In the genomic region with DNA sequence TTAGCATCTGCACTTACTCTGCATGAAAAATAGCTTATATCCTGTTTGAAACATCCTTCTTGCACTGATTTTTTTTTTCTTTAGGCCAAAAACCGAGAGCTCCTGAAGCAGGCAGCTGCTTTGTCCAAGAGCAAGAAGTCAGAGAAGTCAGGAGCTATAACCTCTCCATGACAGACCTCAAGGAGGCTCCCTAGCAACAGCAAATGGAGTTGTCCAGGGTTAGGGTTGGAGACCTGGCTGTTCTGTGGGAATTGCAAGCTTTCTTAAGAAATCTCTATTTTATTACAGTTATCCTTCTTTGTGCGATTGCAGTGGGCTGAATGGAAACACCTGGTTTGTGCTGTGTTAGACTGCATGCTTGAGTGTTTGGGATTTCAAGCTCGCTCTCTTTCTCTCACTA, we compare ENCODE assay signal across 18 cellular contexts. TPM values are rescaled to one million over a fixed set of nuclear protein-coding genes. Genes with fewer than 3 reads are reported as not detected.
DNase-seq lines count a peak whose midpoint lies in the region; FAIRE-seq and TF ChIP-seq lines count a peak whose summit lies in the region.
"Had no signal": no experiment of that assay in that cellular context is flagged by ENCODE, and none has a peak within 500 bp of the region (broad histone marks: within the 10 kb centered on the region; RNA-seq: fewer than 3 reads in every experiment).

No MANE protein-coding gene starts in this region.

- H3K36me3 ChIP-seq in endothelial cell of umbilical vein (ENCODE audit: control insufficient read depth in 2 of 2, extremely low read depth in 1 of 2, insufficient read depth in 2 of 2, low read length in 2 of 2) (peaks cover 2% of the 10 kb centered on the region in 2 experiments), mesendoderm (ENCODE audit: control insufficient read depth, insufficient read depth, low read length) (no peaks in the 10 kb centered on the region)

- no peak overlapping the region for H2AK5ac ChIP-seq in mesendoderm (ENCODE audit: low read length)

- H3K4ac ChIP-seq in mesendoderm (ENCODE audit: low read depth, low read length): no peak overlapping the region

- peak; percentile 18 for FAIRE-seq in endothelial cell of umbilical vein (lab: Jason Lieb, UNC)

- H2BK5ac ChIP-seq in mesendoderm (ENCODE audit: low read length): no peak overlapping the region

- H3K9ac ChIP-seq in endothelial cell of umbilical vein (replicated peaks; ENCODE audit: extremely low read depth, insufficient read depth, low read length) (no peak overlapping the region), mesendoderm (ENCODE audit: low read length) (no peak overlapping the region)

- H3K79me1 ChIP-seq in mesendoderm (ENCODE audit: low read length): no peaks in the 10 kb centered on the region

- WGBS in mesendoderm (ENCODE audit: extremely low coverage, insufficient coverage, low lambda C conversion rate): no CpG with 5 or more reads among the region's 3 CpGs

- H3K4me2 ChIP-seq in endothelial cell of umbilical vein (ENCODE audit: insufficient read depth, low read length) (no peak overlapping the region), mesendoderm (ENCODE audit: low read length) (no peak overlapping the region)

- H3K79me2 ChIP-seq in endothelial cell of umbilical vein (ENCODE audit: control insufficient read depth, insufficient read depth, low read length): no peaks in the 10 kb centered on the region
- H3K79me2 ChIP-seq in mesendoderm (ENCODE audit: control insufficient read depth, insufficient read depth, low read length): no peaks in the 10 kb centered on the region

- intact Hi-C loops in endothelial cell of umbilical vein (cut with micrococcal nuclease): no loop called here

- TF ChIP-seq POLR2A in endothelial cell of umbilical vein (IDR thresholded peaks at IDR 0.05; ENCODE audit: low read depth, low read length): no peak

- H2BK15ac ChIP-seq in mesendoderm (replicated peaks; ENCODE audit: low read depth): no peak overlapping the region

- no peaks in the 10 kb centered on the region for H4K20me1 ChIP-seq in endothelial cell of umbilical vein (replicated peaks; ENCODE audit: control insufficient read depth, extremely low read depth, insufficient read depth, low read length)

- H4K5ac ChIP-seq in mesendoderm (ENCODE audit: low read length): no peak overlapping the region

- H4K8ac ChIP-seq in mesendoderm (ENCODE audit: low read depth, low read length): no peak overlapping the region

- DNase-seq in DMS53 (lab: John Stamatoyannopoulos, UW) (peak; percentile 14), DMS53 treated with DMSO at 0.1 percent for 48 hours (lab: John Stamatoyannopoulos, UW; ENCODE audit: unreplicated experiment) (no peak), LHCN-M2 (ENCODE audit: low read depth) (peak; percentile 8), endothelial cell of umbilical vein (ENCODE audit: low read depth, low spot score) (peak; percentile 37), mesendoderm (peak; percentile 28), NCI-H1417 treated with DMSO at 0.1 percent for 48 hours (lab: John Stamatoyannopoulos, UW) (no peak), activated gamma-delta T cell treated with Interleukin-2 at 50 U/mL for 16 hours (no peak)
- no peak for DNase-seq in stimulated activated CD4-positive, alpha-beta T cell treated with anti-CD3 and anti-CD28 coated beads, Interleukin-2, amount 100 ng/mL, for 48 hours
- DNase-seq: activated CD4-positive, alpha-beta memory T cell treated with anti-CD3 and anti-CD28 coated beads for 36 hours; erythroblast; heart left ventricle; MM.1S; NCI-H1694 treated with DMSO at 0.1 percent for 48 hours; NCI-H446; stimulated activated CD8-positive, alpha-beta memory T cell treated with anti-CD3 and anti-CD28 coated beads, Interleukin-4, amount 100 ng/mL, for 48 hours had no signal

- H3K27ac ChIP-seq in endothelial cell of umbilical vein (ENCODE audit: insufficient read depth, low read depth, low read length): no peak overlapping the region
- H3K27ac ChIP-seq in mesendoderm (ENCODE audit: low read depth, low read length): no peak overlapping the region
- H3K27ac ChIP-seq: 22Rv1, heart left ventricle, RWPE1, skin epidermis had no signal

- H3K27me3 ChIP-seq in endothelial cell of umbilical vein (ENCODE audit: control insufficient read depth in 2 of 2, insufficient read depth in 2 of 2, low read length in 2 of 2) (no peaks in the 10 kb centered on the region), mesendoderm (ENCODE audit: insufficient read depth, low read length, poor library complexity) (no peaks in the 10 kb centered on the region)
- H3K27me3 ChIP-seq: heart left ventricle had no signal

- H3K18ac ChIP-seq in mesendoderm (ENCODE audit: low read length): no peak overlapping the region

- TF ChIP-seq CTCF in endothelial cell of umbilical vein (IDR thresholded peaks at IDR 0.05; ENCODE audit: extremely low read depth in 1 of 2, insufficient read depth in 1 of 2, low read depth in 1 of 2, low read length in 2 of 2): no peak

- H3K9me1 ChIP-seq in endothelial cell of umbilical vein (replicated peaks; ENCODE audit: control insufficient read depth, extremely low read depth, insufficient read depth, low read length): no peaks in the 10 kb centered on the region

- no peak overlapping the region for H2BK120ac ChIP-seq in mesendoderm (ENCODE audit: low read depth, low read length)

- dilution Hi-C loops in endothelial cell of umbilical vein (cut with MboI; ENCODE audit: extremely low pct_ligation_motif_present, low sequenced_read_pairs): no loop called here

- CTCF ChIA-PET in endothelial cell of umbilical vein (lab: Charles Lee): interaction anchor here (0.9 to 3.3 kb wide), 17 partner anchors 9 to 91 kb away, joined by 3 to 19 read pairs (median 4); partner anchors contain the start of genes FAM76A, PPP1R8 and STX12

- no TSS peak for BruUV-seq in endothelial cell of umbilical vein (replicated peaks; lab: Mats Ljungman, UMichigan)

- no peak overlapping the region for H3K23ac ChIP-seq in mesendoderm (ENCODE audit: low read length)

- H2AFZ ChIP-seq in endothelial cell of umbilical vein (ENCODE audit: low read depth, low read length): no peak overlapping the region

- H3K4me1 ChIP-seq in endothelial cell of umbilical vein (ENCODE audit: control insufficient read depth, extremely low read depth, insufficient read depth, low read length): no peaks in the 10 kb centered on the region
- no peaks in the 10 kb centered on the region for H3K4me1 ChIP-seq in mesendoderm (ENCODE audit: control insufficient read depth, low read depth, low read length)

- no peaks in the 10 kb centered on the region for H3K9me3 ChIP-seq in endothelial cell of umbilical vein (replicated peaks; ENCODE audit: control insufficient read depth, insufficient read depth, low read length)
- H3K9me3 ChIP-seq: heart left ventricle had no signal

- no peak overlapping the region for H3K56ac ChIP-seq in mesendoderm (ENCODE audit: low read length)

- POLR2A ChIA-PET in endothelial cell of umbilical vein (lab: Charles Lee): interaction anchor here (1.2 kb wide), 1 partner anchor 13 kb away, joined by 8 read pairs; the partner anchor contains the start of gene STX12

- H3K4me3 ChIP-seq in endothelial cell of umbilical vein (replicated peaks in 1 of 3; ENCODE audit: insufficient read depth in 1 of 3, low read depth in 1 of 3, low read length in 3 of 3): no peak overlapping the region
- no peak overlapping the region for H3K4me3 ChIP-seq in mesendoderm (ENCODE audit: low read length)
- H3K4me3 ChIP-seq: heart left ventricle, skin epidermis had no signal

TF ChIP-seq in endothelial cell of umbilical vein, 7 proteins besides CTCF, POLR2A, EP300 and RAD21:
- TF ChIP-seq GATA2 (IDR thresholded peaks at IDR 0.05; ENCODE audit: insufficient read depth, insufficient read length, low read depth, low read length) (no peak), JUN (IDR thresholded peaks at IDR 0.05; ENCODE audit: borderline replicate concordance, insufficient read depth, insufficient read length, low read depth) (no peak), MAX (IDR thresholded peaks at IDR 0.05; ENCODE audit: insufficient read depth, insufficient read length) (no peak), MYC (IDR thresholded peaks at IDR 0.05; ENCODE audit: low read depth, low read length) (no peak)
TF ChIP-seq in endothelial cell of umbilical vein: peak in this region for 0.

RNA-seq across cellular contexts. Expression of gene STX12, which starts 12.6 kb away (rescaled TPM):
- total RNA-seq in LHCN-M2 (2014; rRNA removed) (41.4 and 44.9 TPM in 2 replicates), endothelial cell of umbilical vein (83.8 and 90.3 TPM in 2 replicates)
- 17.0 TPM for polyA plus RNA-seq in LHCN-M2 (2012)
- 26.1 and 28.7 TPM in 2 replicates for polyA plus RNA-seq in endothelial cell of umbilical vein
- polyA plus RNA-seq in endothelial cell of umbilical vein (2011; cell fraction: cytosol; rRNA removed): 26.7 and 30.0 TPM in 2 replicates
- 75.1 and 101 TPM in 2 replicates for polyA plus RNA-seq in endothelial cell of umbilical vein (2011; cell fraction: nucleus; rRNA removed)
- polyA plus RNA-seq in endothelial cell of umbilical vein (2012): 42.1 and 55.6 TPM in 2 replicates
- polyA minus RNA-seq in endothelial cell of umbilical vein: 37.5 and 39.0 TPM in 2 replicates
- polyA minus RNA-seq in endothelial cell of umbilical vein (2011; cell fraction: cytosol; rRNA and poly(A)+ RNA removed): 3.5 TPM
- polyA minus RNA-seq in endothelial cell of umbilical vein (2011; cell fraction: nucleus; rRNA and poly(A)+ RNA removed): 49.3 and 68.0 TPM in 2 replicates
- 9.5 TPM for polyA plus RNA-seq in mesendoderm (2013, experiment 1 of 2)
- polyA plus RNA-seq in mesendoderm (2013, experiment 2 of 2): 10.3 TPM

RNA-seq across cellular contexts. Expression of gene FAM76A, which starts 34.6 kb away (rescaled TPM):
- 11.5 and 15.1 TPM in 2 replicates for total RNA-seq in LHCN-M2 (2014; rRNA removed)
- polyA plus RNA-seq in LHCN-M2 (2012): 5.1 TPM
- 11.9 and 12.8 TPM in 2 replicates for total RNA-seq in endothelial cell of umbilical vein
- 1.8 and 1.9 TPM in 2 replicates for polyA plus RNA-seq in endothelial cell of umbilical vein
- 3.6 and 4.1 TPM in 2 replicates for polyA plus RNA-seq in endothelial cell of umbilical vein (2011; cell fraction: cytosol; rRNA removed)
- polyA plus RNA-seq in endothelial cell of umbilical vein (2011; cell fraction: nucleus; rRNA removed): 5.6 and 9.1 TPM in 2 replicates
- 4.6 and 5.7 TPM in 2 replicates for polyA plus RNA-seq in endothelial cell of umbilical vein (2012)
- 4.0 and 4.8 TPM in 2 replicates for polyA minus RNA-seq in endothelial cell of umbilical vein
- polyA minus RNA-seq in endothelial cell of umbilical vein (2011; cell fraction: cytosol; rRNA and poly(A)+ RNA removed): 4.2 TPM
- 3.3 and 3.6 TPM in 2 replicates for polyA minus RNA-seq in endothelial cell of umbilical vein (2011; cell fraction: nucleus; rRNA and poly(A)+ RNA removed)
- 7.5 TPM for polyA plus RNA-seq in mesendoderm (2013, experiment 1 of 2)
- polyA plus RNA-seq in mesendoderm (2013, experiment 2 of 2): 7.3 TPM

Comparison
In these comparisons a context has a peak if more than half of its experiments do, and no peak if none do; other contexts are left out.
1. DNase-seq: peak in DMS53 (single experiment), LHCN-M2 (single experiment), endothelial cell of umbilical vein (single experiment) and mesendoderm (single experiment); none in DMS53 treated with DMSO at 0.1 percent for 48 hours (single experiment), NCI-H1417 treated with DMSO at 0.1 percent for 48 hours (single experiment), activated gamma-delta T cell treated with Interleukin-2 at 50 U/mL for 16 hours (single experiment) and stimulated activated CD4-positive, alpha-beta T cell treated with anti-CD3 and anti-CD28 coated beads, Interleukin-2, amount 100 ng/mL, for 48 hours (0 of 2).